In genomic region chr15:23385886-23386430, GRCh38 we compare ENCODE assay signal across 25 cellular contexts. TPM values are rescaled to one million over a fixed set of nuclear protein-coding genes. Genes with fewer than 3 reads are reported as not detected.
"Had no signal": no experiment of that assay in that cellular context is flagged by ENCODE, and none has a peak within 500 bp of the region (broad histone marks: within the 10 kb centered on the region; RNA-seq: fewer than 3 reads in every experiment).

No MANE protein-coding gene starts in this region.

- H3K27ac ChIP-seq: colonic mucosa, dorsolateral prefrontal cortex, heart right ventricle, psoas muscle, suprapubic skin, thyroid gland, upper lobe of right lung had no signal

- H3K9me3 ChIP-seq: colonic mucosa, heart right ventricle, psoas muscle, suprapubic skin, thyroid gland, upper lobe of right lung had no signal

- H3K27me3 ChIP-seq: colonic mucosa, heart right ventricle, suprapubic skin, thyroid gland, upper lobe of right lung had no signal

- FAIRE-seq: frontal cortex, islet of Langerhans, small intestine had no signal

- H3K36me3 ChIP-seq: colonic mucosa, heart right ventricle, suprapubic skin, thyroid gland, upper lobe of right lung had no signal

- DNase-seq: colonic mucosa; dorsolateral prefrontal cortex; effector CD8-positive, alpha-beta T cell; heart right ventricle; hypothalamus; kidney glomerular epithelial cell; mesendoderm; naive thymus-derived CD4-positive, alpha-beta T cell; nephron progenitor cell; psoas muscle; small intestine; stimulated activated CD4-positive, alpha-beta T cell treated with anti-CD3 and anti-CD28 coated beads, Interleukin-12 subunit alpha, Interleukin-12 subunit beta, amount 100 ng/mL, for 4 hours; stimulated activated naive CD4-positive, alpha-beta T cell; thyroid gland; upper lobe of right lung had no signal

- H3K4me1 ChIP-seq: colonic mucosa, heart right ventricle, psoas muscle, suprapubic skin, thyroid gland, upper lobe of right lung had no signal

- ATAC-seq: esophagus mucosa; heart right ventricle; naive thymus-derived CD4-positive, alpha-beta T cell; psoas muscle; upper lobe of right lung had no signal

- H3K4me3 ChIP-seq: colonic mucosa, dorsolateral prefrontal cortex, heart right ventricle, psoas muscle, suprapubic skin, thyroid gland, upper lobe of right lung had no signal

RNA-seq across cellular contexts. Expression of gene GOLGA8S, which starts 31.4 kb away (rescaled TPM):
- total RNA-seq: frontal cortex, lung microvascular endothelial cell, suprapubic skin had no signal
- polyA plus RNA-seq: naive thymus-derived CD4-positive, alpha-beta T cell had no signal

RNA-seq across cellular contexts. Expression of gene GOLGA6L26, which starts 52.0 kb away (rescaled TPM):
- total RNA-seq: cerebellum; colonic mucosa; esophagus mucosa; fibroblast of lung; frontal cortex; glomerular endothelial cell; heart right ventricle; liver; lung microvascular endothelial cell; naive thymus-derived CD4-positive, alpha-beta T cell; omental fat pad; psoas muscle; suprapubic skin; thyroid gland; upper lobe of right lung had no signal
- polyA plus RNA-seq: fibroblast of lung; heart right ventricle; liver; naive thymus-derived CD4-positive, alpha-beta T cell; psoas muscle; small intestine had no signal
